ENCODE assay signal across 22 cellular contexts in genomic region chr16:88073201-88073721, GRCh38.
"Had no signal": no experiment of that assay in that cellular context is flagged by ENCODE, and none has a peak within 500 bp of the region (broad histone marks: within the 10 kb centered on the region; RNA-seq: fewer than 3 reads in every experiment).

No MANE protein-coding gene starts in this region.

- H3K27ac Mint-ChIP-seq: activated CD4-positive, alpha-beta T cell treated with anti-CD3 and anti-CD28 coated beads, Interleukin-2, amount 10 ng/mL, durations not matched to agents 7 days and 5 days; activated CD8-positive, alpha-beta T cell treated with anti-CD3 and anti-CD28 coated beads for 36 hours; activated naive CD4-positive, alpha-beta T cell treated with anti-CD3 and anti-CD28 coated beads, Interleukin-2, amount 50 U/mL, for 24 hours; progenitor cell of endocrine pancreas; stimulated activated effector memory CD8-positive, alpha-beta T cell treated with anti-CD3 and anti-CD28 coated beads, Interleukin-12 subunit alpha, Interleukin-12 subunit beta, amount 100 ng/mL, for 72 hours; T-cell; T-helper 2 cell treated with Interferon-gamma antibody and Interleukin-4, amounts not matched to agents 5 μg/mL and 100 μg/mL, for 36 hours had no signal

- H3K4me3 Mint-ChIP-seq: activated CD4-positive, alpha-beta T cell treated with anti-CD3 and anti-CD28 coated beads, Interleukin-2, amount 10 ng/mL, durations not matched to agents 7 days and 5 days; activated CD8-positive, alpha-beta T cell treated with anti-CD3 and anti-CD28 coated beads for 36 hours; activated naive CD4-positive, alpha-beta T cell treated with anti-CD3 and anti-CD28 coated beads, Interleukin-2, amount 50 U/mL, for 24 hours; naive thymus-derived CD4-positive, alpha-beta T cell; neural crest cell; stimulated activated effector memory CD8-positive, alpha-beta T cell treated with anti-CD3 and anti-CD28 coated beads, Interleukin-12 subunit alpha, Interleukin-12 subunit beta, amount 100 ng/mL, for 72 hours; T-cell; T-helper 2 cell treated with Interferon-gamma antibody and Interleukin-4, amounts not matched to agents 5 μg/mL and 100 μg/mL, for 36 hours had no signal

- H3K9me3 ChIP-seq: body of pancreas, stomach, transverse colon, uterus had no signal

- DNase-seq: activated CD4-positive, alpha-beta T cell treated with anti-CD3 and anti-CD28 coated beads, Interleukin-2, amount 10 ng/mL, durations not matched to agents 7 days and 5 days; activated CD4-positive, CD25-positive, alpha-beta regulatory T cell treated with anti-CD3 and anti-CD28 coated beads, Interleukin-2, amount 50 U/mL, for 72 hours; activated CD8-positive, alpha-beta T cell treated with anti-CD3 and anti-CD28 coated beads for 36 hours; activated gamma-delta T cell treated with Interleukin-2 at 50 U/mL for 16 hours; activated T-cell treated with anti-CD3 and anti-CD28 coated beads, Interleukin-2, amount 50 U/mL, for 1 hour; erythroblast; foreskin keratinocyte; naive thymus-derived CD4-positive, alpha-beta T cell; stimulated activated CD4-positive, alpha-beta T cell treated with anti-CD3 and anti-CD28 coated beads, Interleukin-2, amount 100 ng/mL, for 24 hours; stomach; T-cell; transverse colon; uterus had no signal

- H3K4me1 ChIP-seq: body of pancreas, foreskin keratinocyte, transverse colon, uterus had no signal

- H3K9me3 Mint-ChIP-seq: activated CD4-positive, alpha-beta T cell treated with anti-CD3 and anti-CD28 coated beads, Interleukin-2, amount 10 ng/mL, durations not matched to agents 7 days and 5 days; activated CD8-positive, alpha-beta T cell treated with anti-CD3 and anti-CD28 coated beads for 36 hours; activated naive CD4-positive, alpha-beta T cell treated with anti-CD3 and anti-CD28 coated beads, Interleukin-2, amount 50 U/mL, for 24 hours; naive thymus-derived CD4-positive, alpha-beta T cell; neural crest cell; stimulated activated effector memory CD8-positive, alpha-beta T cell treated with anti-CD3 and anti-CD28 coated beads, Interleukin-12 subunit alpha, Interleukin-12 subunit beta, amount 100 ng/mL, for 72 hours; T-cell; T-helper 2 cell treated with Interferon-gamma antibody and Interleukin-4, amounts not matched to agents 5 μg/mL and 100 μg/mL, for 36 hours had no signal

- ATAC-seq: activated CD8-positive, alpha-beta T cell treated with anti-CD3 and anti-CD28 coated beads for 36 hours; body of pancreas; foreskin keratinocyte; naive thymus-derived CD4-positive, alpha-beta T cell; stimulated activated effector memory CD8-positive, alpha-beta T cell treated with anti-CD3 and anti-CD28 coated beads, Interleukin-12 subunit alpha, Interleukin-12 subunit beta, amount 100 ng/mL, for 72 hours; T-cell had no signal

- H3K27me3 Mint-ChIP-seq: activated CD4-positive, alpha-beta T cell treated with anti-CD3 and anti-CD28 coated beads, Interleukin-2, amount 10 ng/mL, durations not matched to agents 7 days and 5 days; activated CD8-positive, alpha-beta T cell treated with anti-CD3 and anti-CD28 coated beads for 36 hours; activated naive CD4-positive, alpha-beta T cell treated with anti-CD3 and anti-CD28 coated beads, Interleukin-2, amount 50 U/mL, for 24 hours; naive thymus-derived CD4-positive, alpha-beta T cell; progenitor cell of endocrine pancreas; T-cell had no signal

- H3K4me1 Mint-ChIP-seq: activated CD4-positive, alpha-beta T cell treated with anti-CD3 and anti-CD28 coated beads, Interleukin-2, amount 10 ng/mL, durations not matched to agents 7 days and 5 days; activated naive CD4-positive, alpha-beta T cell treated with anti-CD3 and anti-CD28 coated beads, Interleukin-2, amount 50 U/mL, for 24 hours; neural crest cell; stimulated activated effector memory CD8-positive, alpha-beta T cell treated with anti-CD3 and anti-CD28 coated beads, Interleukin-12 subunit alpha, Interleukin-12 subunit beta, amount 100 ng/mL, for 72 hours had no signal

- H3K4me3 ChIP-seq: body of pancreas, cardiac muscle cell, lung, stomach, transverse colon, uterus had no signal

- H3K27ac ChIP-seq: body of pancreas, cardiac muscle cell, foreskin keratinocyte, stomach, transverse colon, uterus, VCaP had no signal

- H3K36me3 ChIP-seq: cardiac muscle cell, uterus had no signal

- H3K27me3 ChIP-seq: body of pancreas, cardiac muscle cell, foreskin keratinocyte, stomach, transverse colon, uterus had no signal
